1 cellular context compared by ENCODE assay signal in genomic region chr3:71530903-71531535, GRCh38.
TF ChIP-seq lines count a peak whose summit lies in the region.

No MANE protein-coding gene starts in this region.

TF ChIP-seq in A549, 52 proteins besides CTCF, POLR2A, EP300 and RAD21 (continued from another document):
- no peak for TF ChIP-seq REST (IDR thresholded peaks at IDR 0.05)
